8 cellular contexts compared by ENCODE assay signal in the genomic region with DNA sequence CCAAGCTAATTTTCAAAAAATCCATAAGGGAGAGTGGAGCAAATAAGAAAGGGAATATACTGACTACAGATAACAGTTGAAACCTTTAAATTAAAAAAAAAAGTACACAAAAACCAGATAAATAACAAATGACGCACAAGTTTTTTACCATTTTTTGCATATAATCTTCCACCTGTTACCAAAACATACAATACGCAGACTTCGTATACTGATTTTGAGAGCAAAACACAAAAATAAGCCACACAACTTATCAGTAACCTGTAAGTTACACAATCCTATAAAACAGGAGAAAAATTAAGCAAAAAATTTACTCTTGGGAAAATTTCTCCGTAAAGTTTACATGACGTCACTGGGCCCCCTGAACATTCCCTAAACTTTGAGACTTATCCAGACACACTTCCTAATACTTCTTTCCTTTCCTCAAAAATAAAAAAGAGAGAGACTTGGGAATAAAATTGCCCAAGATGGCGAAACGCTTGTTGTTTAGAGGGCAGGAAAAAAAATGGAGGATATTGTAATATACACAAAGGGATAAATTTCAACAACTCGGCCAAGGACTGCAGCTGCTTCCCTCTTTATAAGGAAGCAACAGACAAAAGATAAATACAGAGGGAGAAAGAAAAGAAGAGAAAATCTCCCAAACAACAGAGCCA. TPM values are rescaled to one million over a fixed set of nuclear protein-coding genes. Genes with fewer than 3 reads are reported as not detected.
DNase-seq lines count a peak whose midpoint lies in the region; ATAC-seq lines count a peak whose summit lies in the region.

No MANE protein-coding gene starts in this region.

- H3K27me3 ChIP-seq in naive thymus-derived CD4-positive, alpha-beta T cell (ENCODE audit: control insufficient read depth in 2 of 2, insufficient read depth in 2 of 2, low read length in 2 of 2) = peaks cover 3% of the 10 kb centered on the region in 2 donors

- peak overlapping the region; percentile 85 to 89 for H3K4me3 Mint-ChIP-seq in effector memory CD8-positive, alpha-beta T cell
- peak overlapping the region; percentile 81 to 99 (median 89) for H3K4me3 Mint-ChIP-seq in naive thymus-derived CD4-positive, alpha-beta T cell

- H3K36me3 ChIP-seq in naive thymus-derived CD4-positive, alpha-beta T cell (ENCODE audit: control insufficient read depth in 2 of 3, insufficient read depth in 3 of 3, low read length in 3 of 3) = no peaks in the 10 kb centered on the region

- POLR2A ChIA-PET in naive thymus-derived CD4-positive, alpha-beta T cell (lab: Charles Lee) = no interaction called here

- no peak overlapping the region for H3K4me3 ChIP-seq in naive thymus-derived CD4-positive, alpha-beta T cell (ENCODE audit: low read length)

- H3K9me3 ChIP-seq in naive thymus-derived CD4-positive, alpha-beta T cell (ENCODE audit: control insufficient read depth in 2 of 3, low read length in 3 of 3) = no peaks in the 10 kb centered on the region

- CTCF ChIA-PET in naive thymus-derived CD4-positive, alpha-beta T cell (lab: Charles Lee) = no interaction called here

- no peak for ATAC-seq in effector memory CD8-positive, alpha-beta T cell (replicated peaks)
- ATAC-seq in naive thymus-derived CD4-positive, alpha-beta T cell = no peak
- ATAC-seq in HG02610 (IDR thresholded peaks at IDR 0.05; ENCODE audit: unreplicated experiment) (no peak), GM18909 (IDR thresholded peaks at IDR 0.05; ENCODE audit: poor library complexity, unreplicated experiment) (no peak)

- intact Hi-C loops in naive thymus-derived CD4-positive, alpha-beta T cell (cut with micrococcal nuclease) = loop anchor here in 1 of 2 donors (2.0 to 10.0 kb wide), 4 partner anchors 98 to 290 kb away; a partner anchor contains a TSS

- peaks cover 9 to 18% of the 10 kb centered on the region in 2 donors for H3K4me1 Mint-ChIP-seq in effector memory CD8-positive, alpha-beta T cell (ENCODE audit: low read depth in 2 of 2)
- H3K4me1 Mint-ChIP-seq in naive thymus-derived CD4-positive, alpha-beta T cell = peaks cover 10 to 18% (median 15%) of the 10 kb centered on the region in 7 donors

- H3K27ac Mint-ChIP-seq in effector memory CD8-positive, alpha-beta T cell = peak overlapping the region in 1 of 2 donors; percentile 92
- no peak overlapping the region for H3K27ac Mint-ChIP-seq in naive thymus-derived CD4-positive, alpha-beta T cell

- H3K9me3 Mint-ChIP-seq in effector memory CD8-positive, alpha-beta T cell = no peaks in the 10 kb centered on the region
- no peaks in the 10 kb centered on the region for H3K9me3 Mint-ChIP-seq in naive thymus-derived CD4-positive, alpha-beta T cell

- peaks cover 4 to 5% of the 10 kb centered on the region in 2 donors for H3K4me1 ChIP-seq in naive thymus-derived CD4-positive, alpha-beta T cell (ENCODE audit: control insufficient read depth in 2 of 2, insufficient read depth in 2 of 2, low read length in 2 of 2)

- no peak overlapping the region for H3K27ac ChIP-seq in naive thymus-derived CD4-positive, alpha-beta T cell (ENCODE audit: low read depth, low read length)

- peaks cover 25 to 33% of the 10 kb centered on the region in 2 donors for H3K27me3 Mint-ChIP-seq in effector memory CD8-positive, alpha-beta T cell
- peaks cover 17 to 52% (median 41%) of the 10 kb centered on the region in 5 donors for H3K27me3 Mint-ChIP-seq in naive thymus-derived CD4-positive, alpha-beta T cell

- DNase-seq in NOMO-1 (lab: John Stamatoyannopoulos, UW; ENCODE audit: unreplicated experiment in 2 of 2) = peak; percentile 71 to 76
- no peak for DNase-seq in NOMO-1 treated with dmso at 0.1 percent for 144 hours (lab: John Stamatoyannopoulos, UW; ENCODE audit: unreplicated experiment)
- peak; percentile 85 for DNase-seq in NCI-H748 treated with DMSO at 0.1 percent for 48 hours (lab: John Stamatoyannopoulos, UW)
- no peak for DNase-seq in effector memory CD8-positive, alpha-beta T cell
- DNase-seq in naive thymus-derived CD4-positive, alpha-beta T cell = no peak
- DNase-seq in GDM1 (lab: John Stamatoyannopoulos, UW) = no peak

- H3K36me3 Mint-ChIP-seq in effector memory CD8-positive, alpha-beta T cell (ENCODE audit: insufficient read depth) = peaks cover 11% of the 10 kb centered on the region
- peaks cover 0 to 4% (median 0%) of the 10 kb centered on the region in 5 donors for H3K36me3 Mint-ChIP-seq in naive thymus-derived CD4-positive, alpha-beta T cell

RNA-seq across cellular contexts. Expression of a gene that starts 1.7 kb away (rescaled TPM):
- total RNA-seq in naive thymus-derived CD4-positive, alpha-beta T cell = 10 to 100 TPM in 4 of 5 experiments, 1 to 10 TPM in 1; 9.9 to 57.4 (median 21.6) TPM
- 10 to 100 TPM; 10.4 to 12.6 TPM for polyA plus RNA-seq in naive thymus-derived CD4-positive, alpha-beta T cell

Comparison
In these comparisons a context has a peak if more than half of its experiments do, and no peak if none do; other contexts are left out.
1. DNase-seq: peak in NOMO-1 (2 of 2) and NCI-H748 treated with DMSO at 0.1 percent for 48 hours (single experiment); none in NOMO-1 treated with dmso at 0.1 percent for 144 hours (single experiment), effector memory CD8-positive, alpha-beta T cell (0 of 3), naive thymus-derived CD4-positive, alpha-beta T cell (0 of 9) and GDM1 (single experiment).